Comparison of ENCODE assay signal across 1 cellular context in the genomic region with DNA sequence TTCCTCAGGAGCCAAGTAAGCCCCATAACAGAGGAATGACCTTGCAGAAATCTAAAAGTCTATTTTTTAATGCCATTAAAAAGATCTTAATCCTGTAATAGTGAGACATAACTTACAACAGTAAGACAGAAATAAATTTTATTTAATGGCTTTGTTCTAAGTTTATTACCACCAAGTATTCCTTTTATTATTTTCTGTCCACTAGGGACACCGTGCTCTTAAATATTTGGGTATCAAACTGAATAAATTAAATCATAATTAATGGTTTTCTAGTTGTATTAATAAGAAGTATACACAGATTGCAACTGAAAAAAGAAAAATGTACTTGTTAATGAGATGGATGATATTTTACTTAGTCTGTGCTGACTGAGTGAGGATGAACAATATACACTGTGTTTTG.
TF ChIP-seq lines count a peak whose summit lies in the region.

No MANE protein-coding gene starts in this region.

TF ChIP-seq in IMR-90, 13 proteins besides CTCF, POLR2A, EP300 and RAD21 (continued from another document):
- TF ChIP-seq, protein P1, sequence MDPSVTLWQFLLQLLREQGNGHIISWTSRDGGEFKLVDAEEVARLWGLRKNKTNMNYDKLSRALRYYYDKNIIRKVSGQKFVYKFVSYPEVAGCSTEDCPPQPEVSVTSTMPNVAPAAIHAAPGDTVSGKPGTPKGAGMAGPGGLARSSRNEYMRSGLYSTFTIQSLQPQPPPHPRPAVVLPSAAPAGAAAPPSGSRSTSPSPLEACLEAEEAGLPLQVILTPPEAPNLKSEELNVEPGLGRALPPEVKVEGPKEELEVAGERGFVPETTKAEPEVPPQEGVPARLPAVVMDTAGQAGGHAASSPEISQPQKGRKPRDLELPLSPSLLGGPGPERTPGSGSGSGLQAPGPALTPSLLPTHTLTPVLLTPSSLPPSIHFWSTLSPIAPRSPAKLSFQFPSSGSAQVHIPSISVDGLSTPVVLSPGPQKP (IDR thresholded peaks at IDR 0.05; ENCODE audit: borderline replicate concordance, low read depth, low read length), result no peak
- TF ChIP-seq NFE2L2 (IDR thresholded peaks at IDR 0.05; ENCODE audit: low read depth, low read length) (no peak), FOS (IDR thresholded peaks at IDR 0.05; ENCODE audit: low read depth, low read length) (no peak)
- TF ChIP-seq, protein P2, sequence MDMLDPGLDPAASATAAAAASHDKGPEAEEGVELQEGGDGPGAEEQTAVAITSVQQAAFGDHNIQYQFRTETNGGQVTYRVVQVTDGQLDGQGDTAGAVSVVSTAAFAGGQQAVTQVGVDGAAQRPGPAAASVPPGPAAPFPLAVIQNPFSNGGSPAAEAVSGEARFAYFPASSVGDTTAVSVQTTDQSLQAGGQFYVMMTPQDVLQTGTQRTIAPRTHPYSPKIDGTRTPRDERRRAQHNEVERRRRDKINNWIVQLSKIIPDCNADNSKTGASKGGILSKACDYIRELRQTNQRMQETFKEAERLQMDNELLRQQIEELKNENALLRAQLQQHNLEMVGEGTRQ (IDR thresholded peaks at IDR 0.05; ENCODE audit: low read depth, low read length), result no peak
TF ChIP-seq in IMR-90: peak in this region for 0.
